1 cellular context compared by ENCODE assay signal in genomic region chr22:30277547-30278344, GRCh38.
TF ChIP-seq lines count a peak whose summit lies in the region.

No MANE protein-coding gene starts in this region.

TF ChIP-seq in HEK293, 187 proteins besides CTCF, POLR2A, EP300 and RAD21 (continued from another document and continues in another):
- TF ChIP-seq KLF17 (tag by site-specific recombination; IDR thresholded peaks at IDR 0.05) = no peak
- no peak for TF ChIP-seq ZNF214 (tag by site-specific recombination; IDR thresholded peaks at IDR 0.05; ENCODE audit: borderline replicate concordance)
- no peak for TF ChIP-seq ZBTB8A (tag by site-specific recombination; IDR thresholded peaks at IDR 0.05)
- no peak for TF ChIP-seq ZFP3 (tag by site-specific recombination; IDR thresholded peaks at IDR 0.05; ENCODE audit: low read depth)
- no peak for TF ChIP-seq ZNF530 (tag by site-specific recombination; IDR thresholded peaks at IDR 0.05; ENCODE audit: low read depth)
- TF ChIP-seq ZNF654 (tag by site-specific recombination; IDR thresholded peaks at IDR 0.05; ENCODE audit: low read depth) = no peak
- TF ChIP-seq ZNF645 (tag by site-specific recombination; IDR thresholded peaks at IDR 0.05) = no peak
- peak; percentile 23; the same call in 1 of the 2 replicates for TF ChIP-seq ZBTB20 (tag by site-specific recombination; IDR thresholded peaks at IDR 0.05)
- TF ChIP-seq ZNF704 (tag by site-specific recombination; IDR thresholded peaks at IDR 0.05) = no peak
- no peak for TF ChIP-seq ZNF639 (tag by site-specific recombination; IDR thresholded peaks at IDR 0.05)
- no peak for TF ChIP-seq ZNF266 (tag by site-specific recombination; IDR thresholded peaks at IDR 0.05; ENCODE audit: low read depth)
- TF ChIP-seq PRDM10 (tag by site-specific recombination; IDR thresholded peaks at IDR 0.05) = peak; percentile 83
- TF ChIP-seq BCL11B (tag by site-specific recombination; IDR thresholded peaks at IDR 0.05; ENCODE audit: low read depth) = no peak
- no peak for TF ChIP-seq ZNF76 (tag by site-specific recombination; IDR thresholded peaks at IDR 0.05; ENCODE audit: borderline replicate concordance, low read depth)
- no peak for TF ChIP-seq ZNF48 (tag by site-specific recombination; IDR thresholded peaks at IDR 0.05)
- no peak for TF ChIP-seq KLF10 (tag by site-specific recombination; IDR thresholded peaks at IDR 0.05)
- no peak for TF ChIP-seq ZNF274 (IDR thresholded peaks at IDR 0.05; ENCODE audit: low read length)
- no peak for TF ChIP-seq ZNF274 (tag by site-specific recombination; IDR thresholded peaks at IDR 0.05; ENCODE audit: borderline replicate concordance)
- peak; percentile 47; the same call in 1 of the 2 replicates for TF ChIP-seq ZIC2 (tag by site-specific recombination; IDR thresholded peaks at IDR 0.05)
- TF ChIP-seq GLIS2 (tag by site-specific recombination; IDR thresholded peaks at IDR 0.05) = peak; percentile 47
- no peak for TF ChIP-seq ZNF792 (tag by site-specific recombination; IDR thresholded peaks at IDR 0.05)
- no peak for TF ChIP-seq ZNF132 (tag by site-specific recombination; IDR thresholded peaks at IDR 0.05; ENCODE audit: borderline replicate concordance)
- TF ChIP-seq ZNF114 (tag by site-specific recombination; IDR thresholded peaks at IDR 0.05) = no peak
- no peak for TF ChIP-seq ZNF23 (tag by site-specific recombination; IDR thresholded peaks at IDR 0.05; ENCODE audit: borderline replicate concordance)
- no peak for TF ChIP-seq ZNF707 (tag by site-specific recombination; IDR thresholded peaks at IDR 0.05)
- TF ChIP-seq HOXC10 (CRISPR knock-in tag; IDR thresholded peaks at IDR 0.05) = no peak
- peak; percentile 49 for TF ChIP-seq PATZ1 (tag by site-specific recombination; IDR thresholded peaks at IDR 0.05)
- TF ChIP-seq ZNF248 (tag by site-specific recombination; IDR thresholded peaks at IDR 0.05) = no peak
- TF ChIP-seq ZNF221 (tag by site-specific recombination; IDR thresholded peaks at IDR 0.05; ENCODE audit: borderline replicate concordance) = no peak
- TF ChIP-seq ZNF394 (tag by site-specific recombination; IDR thresholded peaks at IDR 0.05; ENCODE audit: borderline replicate concordance) = no peak
- TF ChIP-seq ZNF302 (tag by site-specific recombination; IDR thresholded peaks at IDR 0.05; ENCODE audit: low read depth) = no peak
- no peak for TF ChIP-seq ZNF596 (tag by site-specific recombination; IDR thresholded peaks at IDR 0.05)
- no peak for TF ChIP-seq ZBTB6 (tag by site-specific recombination; IDR thresholded peaks at IDR 0.05)
- no peak for TF ChIP-seq HOXD13 (CRISPR knock-in tag; IDR thresholded peaks at IDR 0.05; ENCODE audit: borderline replicate concordance)
- TF ChIP-seq ZBTB49 (tag by site-specific recombination; IDR thresholded peaks at IDR 0.05; ENCODE audit: low read depth) = no peak
- TF ChIP-seq ZNF488 (tag by site-specific recombination; IDR thresholded peaks at IDR 0.05) = no peak
- peak; percentile 59; the same call in 1 of the 2 replicates for TF ChIP-seq ZBTB48 (tag by site-specific recombination; IDR thresholded peaks at IDR 0.05)
- no peak for TF ChIP-seq ZNF391 (tag by site-specific recombination; IDR thresholded peaks at IDR 0.05; ENCODE audit: borderline replicate concordance, low read depth)
- TF ChIP-seq ZNF239 (tag by site-specific recombination; IDR thresholded peaks at IDR 0.05) = no peak
- TF ChIP-seq SALL2 (tag by site-specific recombination; IDR thresholded peaks at IDR 0.05; ENCODE audit: borderline replicate concordance) = no peak
- TF ChIP-seq ELK4 (IDR thresholded peaks at IDR 0.05; ENCODE audit: borderline replicate concordance, low read depth, low read length) = no peak
- TF ChIP-seq ZBTB10 (tag by site-specific recombination; IDR thresholded peaks at IDR 0.05) = 0 out of 2 replicates have a peak, but pooled peaks have one; percentile 26
- TF ChIP-seq ZNF133 (tag by site-specific recombination; IDR thresholded peaks at IDR 0.05) = no peak
- TF ChIP-seq ZNF24 (tag by site-specific recombination; IDR thresholded peaks at IDR 0.05) = no peak
- TF ChIP-seq ZFHX2 (tag by site-specific recombination; conservative IDR thresholded peaks at IDR 0.05) = peak; percentile 43; the same call in 1 of the 2 replicates
